ENCODE assay signal across 9 cellular contexts in the genomic region with DNA sequence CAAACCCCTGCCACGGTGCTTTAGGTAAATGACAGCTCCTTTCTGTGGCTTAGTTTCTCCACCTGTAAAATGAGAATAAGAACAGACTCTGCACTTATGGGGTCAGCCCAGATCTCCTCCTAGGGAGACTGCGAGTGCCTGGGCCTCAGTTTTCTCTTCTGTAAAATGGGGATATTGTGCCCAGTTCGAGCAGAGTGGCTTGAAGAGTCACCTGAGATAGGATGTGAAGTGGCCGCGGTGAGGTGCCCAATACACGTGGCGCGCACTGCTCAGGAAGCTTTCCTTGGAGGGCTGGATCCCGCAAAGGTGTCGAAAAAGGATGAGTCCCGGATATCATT. TPM values are rescaled to one million over a fixed set of nuclear protein-coding genes. Genes with fewer than 3 reads are reported as not detected.
DNase-seq lines count a peak whose midpoint lies in the region; ATAC-seq and TF ChIP-seq lines count a peak whose summit lies in the region.
"Had no signal": no experiment of that assay in that cellular context is flagged by ENCODE, and none has a peak within 500 bp of the region (broad histone marks: within the 10 kb centered on the region; RNA-seq: fewer than 3 reads in every experiment).

No MANE protein-coding gene starts in this region.

- H3K36me3 Mint-ChIP-seq in activated T-helper 2 cell treated with anti-CD3 and anti-CD28 coated beads, Interferon-gamma antibody, Interleukin-2, Interleukin-4, amounts not matched to agents 10 μg/mL and 5 μg/mL and 100 μg/mL, durations not matched to agents 14 hours and 24 hours and 36 hours (ENCODE audit: low read depth), result no peaks in the 10 kb centered on the region

- peak overlapping the region; percentile 70; the same call in 1 of the 2 replicates for H3K4me2 ChIP-seq in SK-N-SH

- H3K9me2 ChIP-seq in SK-N-SH, result no peaks in the 10 kb centered on the region

- TF ChIP-seq RAD21 in SK-N-SH (IDR thresholded peaks at IDR 0.05; ENCODE audit: low read length), result no peak

- H3K4me3 Mint-ChIP-seq in activated T-helper 2 cell treated with anti-CD3 and anti-CD28 coated beads, Interferon-gamma antibody, Interleukin-2, Interleukin-4, amounts not matched to agents 10 μg/mL and 5 μg/mL and 100 μg/mL, durations not matched to agents 14 hours and 24 hours and 36 hours (ENCODE audit: low read depth), result peak overlapping the region; percentile 33
- H3K4me3 Mint-ChIP-seq: activated CD8-positive, alpha-beta T cell treated with anti-CD3 and anti-CD28 coated beads for 36 hours had no signal

- H3K4me1 Mint-ChIP-seq in activated T-helper 2 cell treated with anti-CD3 and anti-CD28 coated beads, Interferon-gamma antibody, Interleukin-2, Interleukin-4, amounts not matched to agents 10 μg/mL and 5 μg/mL and 100 μg/mL, durations not matched to agents 14 hours and 24 hours and 36 hours (ENCODE audit: low read depth), result peaks cover 27% of the 10 kb centered on the region

- no peak for TF ChIP-seq POLR2A in suprapubic skin (IDR thresholded peaks at IDR 0.05)

- no peak for ATAC-seq in SK-N-SH treated with all-trans-retinoic acid at 6 μM for 48 hours
- ATAC-seq in HG03159 (IDR thresholded peaks at IDR 0.05; ENCODE audit: unreplicated experiment), result no peak
- ATAC-seq in HG03039 (IDR thresholded peaks at IDR 0.05; ENCODE audit: unreplicated experiment), result no peak

- no peak overlapping the region for H3K27ac Mint-ChIP-seq in activated T-helper 2 cell treated with anti-CD3 and anti-CD28 coated beads, Interferon-gamma antibody, Interleukin-2, Interleukin-4, amounts not matched to agents 10 μg/mL and 5 μg/mL and 100 μg/mL, durations not matched to agents 14 hours and 24 hours and 36 hours
- H3K27ac Mint-ChIP-seq: activated CD8-positive, alpha-beta T cell treated with anti-CD3 and anti-CD28 coated beads for 36 hours had no signal

- WGBS in SK-N-SH (ENCODE audit: low lambda C conversion rate), result 71% methylated on average over 11 of the region's 11 CpGs
- WGBS in suprapubic skin, result 79% methylated on average over 10 of the region's 11 CpGs

- H3K9ac ChIP-seq in SK-N-SH, result no peak overlapping the region

- intact Hi-C loops in activated T-helper 2 cell treated with anti-CD3 and anti-CD28 coated beads, Interferon-gamma antibody, Interleukin-2, Interleukin-4, amounts not matched to agents 10 μg/mL and 5 μg/mL and 100 μg/mL, durations not matched to agents 14 hours and 24 hours and 36 hours (cut with micrococcal nuclease), result no loop called here

- CTCF ChIA-PET in SK-N-SH (lab: Yijun Ruan, JAX), result interaction anchor here (0.6 to 5.5 kb wide), 8 partner anchors 11 to 140 kb away, joined by 3 to 49 read pairs (median 4); no protein-coding TSS in a partner anchor

- TF ChIP-seq EP300 in SK-N-SH (IDR thresholded peaks at IDR 0.05; ENCODE audit: borderline replicate concordance in 1 of 2, low read depth in 1 of 2, low read length in 1 of 2), result no peak
- no peak for TF ChIP-seq EP300 in suprapubic skin (IDR thresholded peaks at IDR 0.05)

- no peaks in the 10 kb centered on the region for H3K36me3 ChIP-seq in SK-N-SH (replicated peaks in 1 of 2; ENCODE audit: control insufficient read depth in 1 of 2, insufficient read depth in 2 of 2, low read length in 1 of 2)
- H3K36me3 ChIP-seq in kidney epithelial cell (ENCODE audit: control insufficient read depth, insufficient read depth, low read length), result no peaks in the 10 kb centered on the region
- H3K36me3 ChIP-seq in suprapubic skin, result no peaks in the 10 kb centered on the region

- H3K9me3 ChIP-seq in SK-N-SH (no peaks in the 10 kb centered on the region), suprapubic skin (no peaks in the 10 kb centered on the region)

- H3F3A ChIP-seq in SK-N-SH (replicated peaks; ENCODE audit: insufficient read depth), result no peaks in the 10 kb centered on the region

- peaks cover 38% of the 10 kb centered on the region for H3K27me3 Mint-ChIP-seq in activated T-helper 2 cell treated with anti-CD3 and anti-CD28 coated beads, Interferon-gamma antibody, Interleukin-2, Interleukin-4, amounts not matched to agents 10 μg/mL and 5 μg/mL and 100 μg/mL, durations not matched to agents 14 hours and 24 hours and 36 hours (ENCODE audit: low read depth)

- POLR2A ChIA-PET in SK-N-SH (lab: Yijun Ruan, JAX), result no interaction called here

- peak overlapping the region; percentile 60 to 62; a peak in 3 of 4 replicates for H3K4me3 ChIP-seq in SK-N-SH (ENCODE audit: low read depth in 2 of 2, low read length in 1 of 2)
- H3K4me3 ChIP-seq in kidney epithelial cell (ENCODE audit: low read depth, low read length), result peak overlapping the region; percentile 33
- peak overlapping the region; percentile 63 for H3K4me3 ChIP-seq in suprapubic skin

- H3K4me1 ChIP-seq in SK-N-SH (ENCODE audit: control insufficient read depth in 1 of 2, insufficient read depth in 2 of 2, low read depth in 1 of 2, low read length in 1 of 2) (peaks cover 0 to 7% of the 10 kb centered on the region in 2 experiments; a peak in 1 of 4 replicates), suprapubic skin (peaks cover 18% of the 10 kb centered on the region)

- H4K20me1 ChIP-seq in SK-N-SH (ENCODE audit: insufficient read depth), result no peaks in the 10 kb centered on the region

- H3K27me3 ChIP-seq in SK-N-SH (ENCODE audit: insufficient read depth) (no peaks in the 10 kb centered on the region; the same call in 1 of the 2 replicates), kidney epithelial cell (ENCODE audit: control insufficient read depth, insufficient read depth, low read length) (peaks cover 31% of the 10 kb centered on the region), suprapubic skin (no peaks in the 10 kb centered on the region)

- no peaks in the 10 kb centered on the region for H3K9me3 Mint-ChIP-seq in activated T-helper 2 cell treated with anti-CD3 and anti-CD28 coated beads, Interferon-gamma antibody, Interleukin-2, Interleukin-4, amounts not matched to agents 10 μg/mL and 5 μg/mL and 100 μg/mL, durations not matched to agents 14 hours and 24 hours and 36 hours
- H3K9me3 Mint-ChIP-seq: activated CD8-positive, alpha-beta T cell treated with anti-CD3 and anti-CD28 coated beads for 36 hours had no signal

- DNase-seq in SK-N-SH, result no peak
- DNase-seq in activated T-helper 2 cell treated with anti-CD3 and anti-CD28 coated beads, Interferon-gamma antibody, Interleukin-2, Interleukin-4, amounts not matched to agents 10 μg/mL and 5 μg/mL and 100 μg/mL, durations not matched to agents 14 hours and 24 hours and 36 hours (ENCODE audit: low spot score), result no peak
- DNase-seq in kidney epithelial cell (ENCODE audit: low read depth), result no peak
- DNase-seq in suprapubic skin (ENCODE audit: low spot score in 2 of 2), result no peak
- no peak for DNase-seq in NCI-H1436 treated with DMSO at 0.1 percent for 48 hours (lab: John Stamatoyannopoulos, UW)

- TF ChIP-seq CTCF in SK-N-SH (IDR thresholded peaks at IDR 0.05) (no peak), kidney epithelial cell (IDR thresholded peaks at IDR 0.05; ENCODE audit: insufficient read depth, low read length, poor library complexity, severe bottlenecking) (no peak), suprapubic skin (IDR thresholded peaks at IDR 0.05) (no peak)

- H3K79me2 ChIP-seq in SK-N-SH (ENCODE audit: insufficient read depth), result no peaks in the 10 kb centered on the region

- no peak overlapping the region for H2AFZ ChIP-seq in SK-N-SH (ENCODE audit: low read depth)

- no peak overlapping the region for H3K27ac ChIP-seq in SK-N-SH (ENCODE audit: low read depth in 2 of 2, low read length in 1 of 2)
- H3K27ac ChIP-seq in suprapubic skin, result no peak overlapping the region

TF ChIP-seq in SK-N-SH, 30 proteins besides CTCF, POLR2A, EP300 and RAD21 (continues in another document):
- TF ChIP-seq YY1 (IDR thresholded peaks at IDR 0.05; ENCODE audit: low read depth) (no peak), TCF12 (IDR thresholded peaks at IDR 0.05) (no peak)
- TF ChIP-seq, protein P1, sequence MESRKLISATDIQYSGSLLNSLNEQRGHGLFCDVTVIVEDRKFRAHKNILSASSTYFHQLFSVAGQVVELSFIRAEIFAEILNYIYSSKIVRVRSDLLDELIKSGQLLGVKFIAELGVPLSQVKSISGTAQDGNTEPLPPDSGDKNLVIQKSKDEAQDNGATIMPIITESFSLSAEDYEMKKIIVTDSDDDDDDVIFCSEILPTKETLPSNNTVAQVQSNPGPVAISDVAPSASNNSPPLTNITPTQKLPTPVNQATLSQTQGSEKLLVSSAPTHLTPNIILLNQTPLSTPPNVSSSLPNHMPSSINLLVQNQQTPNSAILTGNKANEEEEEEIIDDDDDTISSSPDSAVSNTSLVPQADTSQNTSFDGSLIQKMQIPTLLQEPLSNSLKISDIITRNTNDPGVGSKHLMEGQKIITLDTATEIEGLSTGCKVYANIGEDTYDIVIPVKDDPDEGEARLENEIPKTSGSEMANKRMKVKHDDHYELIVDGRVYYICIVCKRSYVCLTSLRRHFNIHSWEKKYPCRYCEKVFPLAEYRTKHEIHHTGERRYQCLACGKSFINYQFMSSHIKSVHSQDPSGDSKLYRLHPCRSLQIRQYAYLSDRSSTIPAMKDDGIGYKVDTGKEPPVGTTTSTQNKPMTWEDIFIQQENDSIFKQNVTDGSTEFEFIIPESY (IDR thresholded peaks at IDR 0.05; ENCODE audit: borderline replicate concordance, low read depth), result no peak

TF ChIP-seq in SK-N-SH treated with all-trans-retinoic acid at 6 μM for 48 hours, 23 proteins besides CTCF, POLR2A, EP300 and RAD21 (continues in another document):
- TF ChIP-seq, protein P2, sequence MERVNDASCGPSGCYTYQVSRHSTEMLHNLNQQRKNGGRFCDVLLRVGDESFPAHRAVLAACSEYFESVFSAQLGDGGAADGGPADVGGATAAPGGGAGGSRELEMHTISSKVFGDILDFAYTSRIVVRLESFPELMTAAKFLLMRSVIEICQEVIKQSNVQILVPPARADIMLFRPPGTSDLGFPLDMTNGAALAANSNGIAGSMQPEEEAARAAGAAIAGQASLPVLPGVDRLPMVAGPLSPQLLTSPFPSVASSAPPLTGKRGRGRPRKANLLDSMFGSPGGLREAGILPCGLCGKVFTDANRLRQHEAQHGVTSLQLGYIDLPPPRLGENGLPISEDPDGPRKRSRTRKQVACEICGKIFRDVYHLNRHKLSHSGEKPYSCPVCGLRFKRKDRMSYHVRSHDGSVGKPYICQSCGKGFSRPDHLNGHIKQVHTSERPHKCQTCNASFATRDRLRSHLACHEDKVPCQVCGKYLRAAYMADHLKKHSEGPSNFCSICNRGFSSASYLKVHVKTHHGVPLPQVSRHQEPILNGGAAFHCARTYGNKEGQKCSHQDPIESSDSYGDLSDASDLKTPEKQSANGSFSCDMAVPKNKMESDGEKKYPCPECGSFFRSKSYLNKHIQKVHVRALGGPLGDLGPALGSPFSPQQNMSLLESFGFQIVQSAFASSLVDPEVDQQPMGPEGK (CRISPR knock-in tag; IDR thresholded peaks at IDR 0.05; ENCODE audit: borderline replicate concordance), result no peak
- no peak for TF ChIP-seq ZFP30 (CRISPR knock-in tag; IDR thresholded peaks at IDR 0.05)

RNA-seq across cellular contexts. Expression of gene EMID1, which starts 0.5 kb away (rescaled TPM):
- 0.71 and 1.1 TPM in 2 replicates for polyA plus RNA-seq in SK-N-SH (2012; rRNA removed)
- 0.59 and 1.2 TPM in 2 replicates for polyA plus RNA-seq in SK-N-SH (2012; cell fraction: cytosol; rRNA removed)
- 0.68 and 1.3 TPM in 2 replicates for polyA plus RNA-seq in SK-N-SH (2012; cell fraction: nucleus; rRNA removed)
- 0.23 TPM in 2 replicates for total RNA-seq in activated T-helper 2 cell treated with anti-CD3 and anti-CD28 coated beads, Interferon-gamma antibody, Interleukin-2, Interleukin-4, amounts not matched to agents 10 μg/mL and 5 μg/mL and 100 μg/mL, durations not matched to agents 14 hours and 24 hours and 36 hours
- total RNA-seq in kidney epithelial cell (2.2 and 6.0 TPM in 2 replicates), suprapubic skin (1 to 10 TPM; 1.6 to 7.4 (median 2.9) TPM)
